In genomic region chr1:109876617-109877319, GRCh38 we compare ENCODE assay signal across 9 cellular contexts. TPM values are rescaled to one million over a fixed set of nuclear protein-coding genes. Genes with fewer than 3 reads are reported as not detected.
DNase-seq lines count a peak whose midpoint lies in the region; ATAC-seq and TF ChIP-seq lines count a peak whose summit lies in the region.
"Had no signal": no experiment of that assay in that cellular context is flagged by ENCODE, and none has a peak within 500 bp of the region (broad histone marks: within the 10 kb centered on the region; RNA-seq: fewer than 3 reads in every experiment).

No MANE protein-coding gene starts in this region.

- peak overlapping the region; percentile 10 to 59 (median 43) for H3K9ac ChIP-seq in subcutaneous abdominal adipose tissue (ENCODE audit: low read length in 5 of 5)

- no peak overlapping the region for H3K4me3 Mint-ChIP-seq in activated CD4-positive, alpha-beta T cell treated with anti-CD3 and anti-CD28 coated beads, Interleukin-2, amount 10 ng/mL, durations not matched to agents 7 days and 5 days
- no peak overlapping the region for H3K4me3 Mint-ChIP-seq in T-helper 2 cell treated with Interferon-gamma antibody and Interleukin-4, amounts not matched to agents 5 μg/mL and 100 μg/mL, for 36 hours

- no peaks in the 10 kb centered on the region for H3K36me3 Mint-ChIP-seq in activated CD4-positive, alpha-beta T cell treated with anti-CD3 and anti-CD28 coated beads, Interleukin-2, amount 10 ng/mL, durations not matched to agents 7 days and 5 days (ENCODE audit: low read depth)
- no peaks in the 10 kb centered on the region for H3K36me3 Mint-ChIP-seq in T-helper 2 cell treated with Interferon-gamma antibody and Interleukin-4, amounts not matched to agents 5 μg/mL and 100 μg/mL, for 36 hours (ENCODE audit: low read depth)

- H3K9me3 Mint-ChIP-seq in activated CD4-positive, alpha-beta T cell treated with anti-CD3 and anti-CD28 coated beads, Interleukin-2, amount 10 ng/mL, durations not matched to agents 7 days and 5 days = no peaks in the 10 kb centered on the region
- no peaks in the 10 kb centered on the region for H3K9me3 Mint-ChIP-seq in T-helper 2 cell treated with Interferon-gamma antibody and Interleukin-4, amounts not matched to agents 5 μg/mL and 100 μg/mL, for 36 hours

- TF ChIP-seq CTCF in left lung (IDR thresholded peaks at IDR 0.05) = no peak

- intact Hi-C loops in left lung (cut with DNase I) = no loop called here

- CTCF ChIA-PET in activated CD4-positive, alpha-beta T cell treated with anti-CD3 and anti-CD28 coated beads, Interleukin-2, amount 10 ng/mL, durations not matched to agents 7 days and 5 days (lab: Charles Lee) = interaction anchor here (1.2 kb wide), 3 partner anchors 8 to 12 kb away, joined by 3 read pairs; no protein-coding TSS in a partner anchor

- H3K27ac ChIP-seq in caudate nucleus (ENCODE audit: low read depth, low read length) (peak overlapping the region; percentile 91), left lung (peak overlapping the region; percentile 83 to 84), subcutaneous abdominal adipose tissue (ENCODE audit: low read depth, low read length) (peak overlapping the region; percentile 91)

- H3K4me1 Mint-ChIP-seq in activated CD4-positive, alpha-beta T cell treated with anti-CD3 and anti-CD28 coated beads, Interleukin-2, amount 10 ng/mL, durations not matched to agents 7 days and 5 days = peaks cover 5% of the 10 kb centered on the region
- H3K4me1 Mint-ChIP-seq in T-helper 2 cell treated with Interferon-gamma antibody and Interleukin-4, amounts not matched to agents 5 μg/mL and 100 μg/mL, for 36 hours (ENCODE audit: low read depth) = peaks cover 5% of the 10 kb centered on the region

- DNase-seq in HCEC 1CT = peak; percentile 36
- DNase-seq in caudate nucleus (lab: John Stamatoyannopoulos, UW) = no peak
- DNase-seq in left lung = no peak
- no peak for DNase-seq in activated CD4-positive, alpha-beta T cell treated with anti-CD3 and anti-CD28 coated beads, Interleukin-2, amount 10 ng/mL, durations not matched to agents 7 days and 5 days
- DNase-seq in T-helper 2 cell treated with Interferon-gamma antibody and Interleukin-4, amounts not matched to agents 5 μg/mL and 100 μg/mL, for 36 hours (ENCODE audit: low spot score) = no peak
- no peak for DNase-seq in Ammon's horn (ENCODE audit: low spot score)
- no peak for DNase-seq in GF-D8 (lab: John Stamatoyannopoulos, UW)
- DNase-seq: KBM-7 had no signal

- peak; percentile 35 for ATAC-seq in left lung

- H3K27ac Mint-ChIP-seq in activated CD4-positive, alpha-beta T cell treated with anti-CD3 and anti-CD28 coated beads, Interleukin-2, amount 10 ng/mL, durations not matched to agents 7 days and 5 days = no peak overlapping the region
- H3K27ac Mint-ChIP-seq in T-helper 2 cell treated with Interferon-gamma antibody and Interleukin-4, amounts not matched to agents 5 μg/mL and 100 μg/mL, for 36 hours = no peak overlapping the region

- H3K4me3 ChIP-seq in left lung (no peak overlapping the region), subcutaneous abdominal adipose tissue (ENCODE audit: low read depth in 1 of 5, low read length in 5 of 5) (no peak overlapping the region)

- POLR2A ChIA-PET in activated CD4-positive, alpha-beta T cell treated with anti-CD3 and anti-CD28 coated beads, Interleukin-2, amount 10 ng/mL, durations not matched to agents 7 days and 5 days (lab: Charles Lee) = no interaction called here

- H3K9me3 ChIP-seq in left lung = no peaks in the 10 kb centered on the region
- no peaks in the 10 kb centered on the region for H3K9me3 ChIP-seq in subcutaneous abdominal adipose tissue (ENCODE audit: control insufficient read depth in 5 of 5, low read length in 5 of 5)

- H3K4me1 ChIP-seq in left lung (peaks cover 25 to 35% of the 10 kb centered on the region in 2 donors), subcutaneous abdominal adipose tissue (ENCODE audit: control insufficient read depth in 5 of 5, insufficient read depth in 5 of 5, low read length in 5 of 5) (peaks cover 20 to 64% (median 51%) of the 10 kb centered on the region in 5 donors)

- H3K36me3 ChIP-seq in left lung = no peaks in the 10 kb centered on the region
- H3K36me3 ChIP-seq in subcutaneous abdominal adipose tissue (ENCODE audit: control insufficient read depth in 5 of 5, insufficient read depth in 5 of 5, low read length in 5 of 5) = no peaks in the 10 kb centered on the region

- H3K27me3 ChIP-seq in left lung (no peaks in the 10 kb centered on the region), subcutaneous abdominal adipose tissue (ENCODE audit: control insufficient read depth in 5 of 5, insufficient read depth in 4 of 5, low read length in 5 of 5) (no peaks in the 10 kb centered on the region)

- peaks cover 11% of the 10 kb centered on the region for H3K27me3 Mint-ChIP-seq in activated CD4-positive, alpha-beta T cell treated with anti-CD3 and anti-CD28 coated beads, Interleukin-2, amount 10 ng/mL, durations not matched to agents 7 days and 5 days
- peaks cover 5% of the 10 kb centered on the region for H3K27me3 Mint-ChIP-seq in T-helper 2 cell treated with Interferon-gamma antibody and Interleukin-4, amounts not matched to agents 5 μg/mL and 100 μg/mL, for 36 hours (ENCODE audit: low read depth)

RNA-seq across cellular contexts. Expression of gene CSF1, which starts 33.9 kb away (rescaled TPM):
- 10 to 100 TPM; 45.7 to 68.0 TPM for total RNA-seq in left lung
- 10 to 100 TPM; 39.5 to 42.4 TPM for total RNA-seq in activated CD4-positive, alpha-beta T cell treated with anti-CD3 and anti-CD28 coated beads, Interleukin-2, amount 10 ng/mL, durations not matched to agents 7 days and 5 days
